ENCODE assay signal across 17 cellular contexts in genomic region chr4:41433361-41433760, GRCh38.
A peak's percentile ranks its signal among the peaks of the same experiment; 100 is the strongest.
DNase-seq lines count a peak whose midpoint lies in the region; ATAC-seq and TF ChIP-seq lines count a peak whose summit lies in the region.
"Had no signal": no experiment of that assay in that cellular context is flagged by ENCODE, and none has a peak within 500 bp of the region (broad histone marks: within the 10 kb centered on the region; RNA-seq: fewer than 3 reads in every experiment).

No MANE protein-coding gene starts in this region.

- H4K8ac ChIP-seq in mesenchymal stem cell (ENCODE audit: low read length), result no peak overlapping the region

- H2BK5ac ChIP-seq in mesenchymal stem cell (ENCODE audit: low read depth, low read length, poor library complexity, severe bottlenecking), result no peak overlapping the region

- H3K9ac ChIP-seq in mesenchymal stem cell (ENCODE audit: low read length), result no peak overlapping the region

- no peak overlapping the region for H3K23ac ChIP-seq in mesenchymal stem cell (ENCODE audit: low read length in 2 of 2)

- TF ChIP-seq CTCF in HFFc6 (IDR thresholded peaks at IDR 0.05) (no peak), BE2C (IDR thresholded peaks at IDR 0.05; ENCODE audit: low read depth, low read length) (no peak)

- no peak overlapping the region for H2AFZ ChIP-seq in mesenchymal stem cell (ENCODE audit: low read depth, low read length)

- H3K36me3 ChIP-seq in mesenchymal stem cell (ENCODE audit: control insufficient read depth in 1 of 2, insufficient read depth in 2 of 2, low read depth in 1 of 2, low read length in 2 of 2) (no peaks in the 10 kb centered on the region), BE2C (peaks cover 8% of the 10 kb centered on the region; the same call in 1 of the 2 replicates), MG63 (no peaks in the 10 kb centered on the region; the same call in 1 of the 2 replicates)
- H3K36me3 ChIP-seq: heart right ventricle had no signal

- no peak overlapping the region for H2BK15ac ChIP-seq in mesenchymal stem cell (ENCODE audit: low read depth, poor library complexity, severe bottlenecking)

- peaks cover 9% of the 10 kb centered on the region for H3K27me3 Mint-ChIP-seq in HFFc6 (ENCODE audit: insufficient read depth)
- H3K27me3 Mint-ChIP-seq: central memory CD8-positive, alpha-beta T cell had no signal

- no peak overlapping the region for H3K4me3 ChIP-seq in mesenchymal stem cell (ENCODE audit: insufficient read depth in 1 of 2, low read depth in 1 of 2, low read length in 2 of 2)
- H3K4me3 ChIP-seq in BE2C (ENCODE audit: low read depth, low read length), result no peak overlapping the region
- H3K4me3 ChIP-seq in MG63, result no peak overlapping the region
- H3K4me3 ChIP-seq: heart right ventricle had no signal

- H3K9me3 ChIP-seq in mesenchymal stem cell (ENCODE audit: control insufficient read depth, low read length) (no peaks in the 10 kb centered on the region), BE2C (no peaks in the 10 kb centered on the region), MG63 (no peaks in the 10 kb centered on the region)

- no peak overlapping the region for H3K4ac ChIP-seq in mesenchymal stem cell (ENCODE audit: low read depth in 1 of 2, low read length in 2 of 2)

- peak overlapping the region; percentile 77; the same call in 1 of the 2 replicates for H3K27ac Mint-ChIP-seq in HFFc6

- no peaks in the 10 kb centered on the region for H3K9me3 Mint-ChIP-seq in HFFc6
- H3K9me3 Mint-ChIP-seq: central memory CD8-positive, alpha-beta T cell had no signal

- DNase-seq in HFFc6 (no peak), astrocyte of the hippocampus (ENCODE audit: low read depth, low spot score) (peak; percentile 37), mesenchymal stem cell (no peak), cerebellum (ENCODE audit: low spot score) (no peak), BE2C (no peak), MG63 (no peak)
- DNase-seq: activated CD4-positive, alpha-beta T cell treated with anti-CD3 and anti-CD28 coated beads, Interleukin-2, amount 50 U/mL, for 1 hour; activated CD8-positive, alpha-beta memory T cell treated with anti-CD3 and anti-CD28 coated beads, Interleukin-2, amount 50 U/mL, for 4 hours; activated gamma-delta T cell; heart right ventricle; NCI-H1105 treated with DMSO at 0.1 percent for 48 hours; NCI-H510A treated with DMSO at 0.1 percent for 48 hours; Right ventricle myocardium superior; stimulated activated CD8-positive, alpha-beta memory T cell treated with anti-CD3 and anti-CD28 coated beads, Interleukin-4, amount 100 ng/mL, for 48 hours had no signal

- peaks cover 8% of the 10 kb centered on the region; the same call in 1 of the 2 replicates for H3K36me3 Mint-ChIP-seq in HFFc6 (ENCODE audit: low read depth)

- H2AK5ac ChIP-seq in mesenchymal stem cell (ENCODE audit: low read length, severe bottlenecking), result no peak overlapping the region

- peaks cover 83% of the 10 kb centered on the region for H3K4me1 Mint-ChIP-seq in HFFc6 (ENCODE audit: low read depth)
- H3K4me1 Mint-ChIP-seq: central memory CD8-positive, alpha-beta T cell had no signal

- H3K27me3 ChIP-seq in mesenchymal stem cell (ENCODE audit: control insufficient read depth in 1 of 2, insufficient read depth in 1 of 2, low read length in 2 of 2) (no peaks in the 10 kb centered on the region), BE2C (no peaks in the 10 kb centered on the region), MG63 (no peaks in the 10 kb centered on the region)
- H3K27me3 ChIP-seq: heart right ventricle had no signal

- H3K18ac ChIP-seq in mesenchymal stem cell (ENCODE audit: low read depth in 1 of 2, low read length in 2 of 2), result peak overlapping the region in 1 of 2 experiments; percentile 34

- H2BK12ac ChIP-seq in mesenchymal stem cell (ENCODE audit: low read length in 2 of 2), result peak overlapping the region in 1 of 2 experiments; percentile 87

- no peak overlapping the region for H3K4me2 ChIP-seq in mesenchymal stem cell (ENCODE audit: low read length, poor library complexity, severe bottlenecking)

- peak overlapping the region; percentile 53; the same call in 1 of the 2 replicates for H3K4me3 Mint-ChIP-seq in HFFc6
- H3K4me3 Mint-ChIP-seq: central memory CD8-positive, alpha-beta T cell had no signal

- H3K27ac ChIP-seq in mesenchymal stem cell (ENCODE audit: low read length, poor library complexity, severe bottlenecking), result no peak overlapping the region
- peak overlapping the region; percentile 46 for H3K27ac ChIP-seq in temporal lobe (ENCODE audit: low read depth, low read length)

- ATAC-seq in GM19452 (IDR thresholded peaks at IDR 0.05; ENCODE audit: unreplicated experiment), result no peak
- ATAC-seq: heart right ventricle had no signal

- H3K79me1 ChIP-seq in mesenchymal stem cell (replicated peaks; ENCODE audit: low read length, poor library complexity, severe bottlenecking), result no peaks in the 10 kb centered on the region

- no peak overlapping the region for H2BK120ac ChIP-seq in mesenchymal stem cell (ENCODE audit: low read depth, low read length)

- 83% methylated on average over 3 of the region's 3 CpGs for WGBS in mesenchymal stem cell

- H3K4me1 ChIP-seq in mesenchymal stem cell (ENCODE audit: control insufficient read depth, insufficient read depth, low read depth, low read length) (peaks cover 3% of the 10 kb centered on the region), BE2C (peaks cover 21% of the 10 kb centered on the region)

- peak overlapping the region; percentile 71 for H4K91ac ChIP-seq in mesenchymal stem cell (ENCODE audit: low read length)

- no peak overlapping the region for H3K14ac ChIP-seq in mesenchymal stem cell (ENCODE audit: low read length in 2 of 2)
